ENCODE assay signal across 22 cellular contexts in the genomic region with DNA sequence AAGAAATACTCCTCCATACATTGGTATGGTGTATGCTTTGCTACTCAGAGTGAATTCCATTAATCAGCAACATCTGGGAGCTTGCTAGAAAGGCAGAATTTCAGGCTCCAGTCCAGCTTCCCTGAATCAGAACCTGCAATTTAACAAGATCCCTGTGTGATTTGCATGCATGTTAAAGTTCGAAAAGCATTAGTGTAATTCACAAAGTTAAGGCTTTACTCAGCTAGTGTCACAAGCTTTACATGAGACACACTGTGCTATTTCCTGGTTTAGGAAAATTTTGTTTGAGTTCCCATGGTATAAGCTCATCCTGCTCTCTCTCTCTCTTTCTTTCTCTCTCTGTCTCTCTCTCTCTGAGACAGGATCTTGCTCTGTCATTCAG. TPM values are rescaled to one million over a fixed set of nuclear protein-coding genes. Genes with fewer than 3 reads are reported as not detected.
"Had no signal": no experiment of that assay in that cellular context is flagged by ENCODE, and none has a peak within 500 bp of the region (broad histone marks: within the 10 kb centered on the region; RNA-seq: fewer than 3 reads in every experiment).

No MANE protein-coding gene starts in this region.

- H3K36me3 ChIP-seq: colonic mucosa, tibial nerve, uterus had no signal

- H3K27ac ChIP-seq: body of pancreas, colonic mucosa, tibial nerve, uterus, VCaP had no signal

- H3K27ac Mint-ChIP-seq: natural killer cell treated with Interleukin-12 subunit alpha and Interleukin-12 subunit beta and Interleukin-15 and Interleukin-18, amount 100 ng/mL, for 72 hours had no signal

- ATAC-seq: activated T-cell treated with anti-CD3 and anti-CD28 coated beads, Interleukin-2, amount 50 U/mL, for 4 hours; body of pancreas; natural killer cell treated with Interleukin-12 subunit alpha and Interleukin-12 subunit beta and Interleukin-15 and Interleukin-18, amount 100 ng/mL, for 72 hours had no signal

- DNase-seq: activated CD4-positive, alpha-beta T cell treated with anti-CD3 and anti-CD28 coated beads, Interleukin-2, amount 50 U/mL, for 48 hours; activated effector memory CD4-positive, alpha-beta T cell treated with Interleukin-2 at 50 U/mL for 16 hours; activated naive CD4-positive, alpha-beta T cell treated with anti-CD3 and anti-CD28 coated beads, Interleukin-2, amount 50 U/mL, for 16 hours; activated T-cell treated with anti-CD3 and anti-CD28 coated beads, Interleukin-2, amount 50 U/mL, for 4 hours; amniotic stem cell; body of pancreas; central memory CD4-positive, alpha-beta T cell; colonic mucosa; kidney glomerular epithelial cell; mesendoderm; nucleus accumbens; stimulated activated CD4-positive, alpha-beta T cell treated with anti-CD3 and anti-CD28 coated beads, Interleukin-15, amount 100 ng/mL, for 24 hours; stimulated activated CD4-positive, alpha-beta T cell treated with anti-CD3 and anti-CD28 coated beads, Interleukin-4, amount 100 ng/mL, for 24 hours; stimulated activated naive CD4-positive, alpha-beta T cell; T-helper 1 cell; uterus had no signal

- H3K4me3 Mint-ChIP-seq: activated T-cell treated with anti-CD3 and anti-CD28 coated beads, Interleukin-2, amount 50 U/mL, for 4 hours; natural killer cell treated with Interleukin-12 subunit alpha and Interleukin-12 subunit beta and Interleukin-15 and Interleukin-18, amount 100 ng/mL, for 72 hours had no signal

- H3K27me3 ChIP-seq: body of pancreas, colonic mucosa, tibial nerve, uterus had no signal

- H3K4me1 ChIP-seq: colonic mucosa, tibial nerve, uterus had no signal

- H3K9me3 Mint-ChIP-seq: activated T-cell treated with anti-CD3 and anti-CD28 coated beads, Interleukin-2, amount 50 U/mL, for 4 hours had no signal

- H3K36me3 Mint-ChIP-seq: natural killer cell treated with Interleukin-12 subunit alpha and Interleukin-12 subunit beta and Interleukin-15 and Interleukin-18, amount 100 ng/mL, for 72 hours had no signal

- H3K4me3 ChIP-seq: body of pancreas, colonic mucosa, tibial nerve, uterus had no signal

RNA-seq across cellular contexts. Expression of gene HEPHL1, which starts 37.0 kb away (rescaled TPM):
- total RNA-seq: activated T-cell treated with anti-CD3 and anti-CD28 coated beads, Interleukin-2, amount 50 U/mL, for 4 hours; body of pancreas; colonic mucosa; liver; natural killer cell treated with Interleukin-12 subunit alpha and Interleukin-12 subunit beta and Interleukin-15 and Interleukin-18, amount 100 ng/mL, for 72 hours; posterior vena cava; subcutaneous adipose tissue; tibial nerve; uterus had no signal
